Comparison of ENCODE assay signal across 20 cellular contexts in the genomic region with DNA sequence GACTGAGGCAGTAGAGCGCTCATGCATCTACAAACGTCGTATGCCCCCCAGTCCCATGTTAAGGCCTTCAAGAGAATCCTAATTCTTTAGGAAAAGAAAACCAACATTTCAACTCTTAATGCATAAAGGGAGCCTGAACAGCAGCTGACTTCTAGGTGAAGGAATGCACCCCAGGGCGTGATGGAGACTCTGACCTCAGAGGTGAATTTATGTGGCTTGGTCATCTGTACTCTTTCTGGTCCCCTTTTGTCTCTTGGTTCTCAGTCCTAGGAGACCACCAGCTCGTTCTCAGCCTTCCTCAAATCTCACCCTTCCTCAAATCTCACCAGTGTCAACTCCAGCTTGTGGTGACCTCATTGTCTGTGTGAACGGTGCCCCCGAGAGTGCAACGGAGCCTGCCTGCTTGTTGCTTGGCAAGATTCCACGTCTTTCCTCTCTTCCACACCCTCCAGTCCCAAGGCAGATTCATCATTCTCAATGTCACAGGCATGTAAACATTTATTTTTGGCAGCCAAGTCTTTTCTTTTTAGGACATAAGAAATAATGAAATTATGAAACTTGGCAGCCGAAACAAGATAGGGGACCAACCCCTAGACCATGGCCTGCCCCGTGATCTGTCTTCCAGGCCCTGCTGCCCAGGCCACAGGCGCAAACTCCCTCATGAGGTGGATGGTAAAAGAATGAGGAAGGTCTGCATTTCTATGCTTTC.
A peak's percentile ranks its signal among the peaks of the same experiment; 100 is the strongest.
DNase-seq lines count a peak whose midpoint lies in the region; ATAC-seq and TF ChIP-seq lines count a peak whose summit lies in the region.
"Had no signal": no experiment of that assay in that cellular context is flagged by ENCODE, and none has a peak within 500 bp of the region (broad histone marks: within the 10 kb centered on the region; RNA-seq: fewer than 3 reads in every experiment).

No MANE protein-coding gene starts in this region.

- 94% methylated on average over 7 to 12 of the region's 12 CpGs for WGBS in endodermal cell (ENCODE audit: insufficient coverage in 1 of 2, insufficient read length in 1 of 2), 2 experiments
- whole genome bisulfite sequencing in sigmoid colon, 2 donors: 75 to 87% methylated on average over 12 of the region's 12 CpGs

- H3K4me1 Mint-ChIP-seq in endodermal cell (no peaks in the 10 kb centered on the region), HFFc6 (ENCODE audit: low read depth) (no peaks in the 10 kb centered on the region)
- H3K4me1 Mint-ChIP-seq in CD4-positive, alpha-beta T cell (ENCODE audit: low read depth): no peaks in the 10 kb centered on the region

- no peak overlapping the region for H3K4me3 Mint-ChIP-seq in endodermal cell
- H3K4me3 Mint-ChIP-seq in HFFc6: no peak overlapping the region
- H3K4me3 Mint-ChIP-seq in CD4-positive, alpha-beta T cell: no peak overlapping the region

- intact Hi-C loops in sigmoid colon (cut with DNase I): loop anchor here (10.0 kb wide), 1 partner anchor 159 kb away; no protein-coding TSS in a partner anchor
- intact Hi-C loops in CD4-positive, alpha-beta T cell (cut with DNase I, micrococcal nuclease): no loop called here

- no peak for TF ChIP-seq CTCF in RWPE2 (IDR thresholded peaks at IDR 0.05; ENCODE audit: poor library complexity, severe bottlenecking)
- TF ChIP-seq CTCF in endodermal cell (conservative IDR thresholded peaks at IDR 0.05): no peak
- no peak for TF ChIP-seq CTCF in sigmoid colon (IDR thresholded peaks at IDR 0.05)
- no peak for TF ChIP-seq CTCF in HFFc6 (IDR thresholded peaks at IDR 0.05)
- TF ChIP-seq CTCF in CD4-positive, alpha-beta T cell (IDR thresholded peaks at IDR 0.05): no peak

- POLR2A ChIA-PET in CD4-positive, alpha-beta T cell (lab: Charles Lee): no interaction called here

- no peak for TF ChIP-seq POLR2A in sigmoid colon (IDR thresholded peaks at IDR 0.05)

- H3K4me3 ChIP-seq in RWPE2 (ENCODE audit: severe bottlenecking) (no peak overlapping the region), endodermal cell (ENCODE audit: low read length) (no peak overlapping the region), sigmoid colon (no peak overlapping the region)
- H3K4me3 ChIP-seq: BLaER1 treated with 17β-estradiol and CSF1 and Interleukin-3, amounts not matched to agents 10 nM and 100 nM; Peyer's patch had no signal

- DNase-seq in RWPE2 (ENCODE audit: low spot score): peak; percentile 34
- peak; percentile 7 for DNase-seq in endodermal cell
- peak; percentile 9 for DNase-seq in kidney tubule cell (ENCODE audit: low spot score)
- peak; percentile 61 for DNase-seq in sigmoid colon
- no peak for DNase-seq in HFFc6
- no peak for DNase-seq in CD4-positive, alpha-beta T cell
- no peak for DNase-seq in CD1c-positive myeloid dendritic cell (ENCODE audit: extremely low spot score)
- no peak for DNase-seq in kidney glomerular epithelial cell (lab: John Stamatoyannopoulos, UW)
- DNase-seq: DMS79 treated with DMSO at 0.1 percent for 48 hours, H7, KBM-7, NCI-H1105, NCI-H187, NCI-H2107, NCI-H345, NCI-H526, Right ventricle myocardium superior had no signal

- ATAC-seq in RWPE2 (ENCODE audit: low read depth): peak; percentile 41; the same call in 1 of the 3 replicates
- ATAC-seq in CD4-positive, alpha-beta T cell (ENCODE audit: poor library complexity): no peak
- ATAC-seq: HepG2 had no signal

- no peak overlapping the region for H3K27ac Mint-ChIP-seq in endodermal cell
- H3K27ac Mint-ChIP-seq in HFFc6: no peak overlapping the region
- no peak overlapping the region for H3K27ac Mint-ChIP-seq in CD4-positive, alpha-beta T cell

- H3K9me3 Mint-ChIP-seq in endodermal cell: no peaks in the 10 kb centered on the region
- peaks cover 49% of the 10 kb centered on the region for H3K9me3 Mint-ChIP-seq in HFFc6
- peaks cover 13% of the 10 kb centered on the region for H3K9me3 Mint-ChIP-seq in CD4-positive, alpha-beta T cell

- no peak overlapping the region for H3K9ac ChIP-seq in endodermal cell (ENCODE audit: extremely low read depth, low read length, poor library complexity, severe bottlenecking)
- H3K9ac ChIP-seq: BLaER1 treated with 17β-estradiol and CSF1 and Interleukin-3, amounts not matched to agents 10 nM and 100 nM had no signal

- H3K9me3 ChIP-seq in RWPE2 (ENCODE audit: severe bottlenecking) (peaks cover 16% of the 10 kb centered on the region), endodermal cell (ENCODE audit: control insufficient read depth, low read length) (peaks cover 14% of the 10 kb centered on the region), sigmoid colon (peaks cover 4 to 16% (median 10%) of the 10 kb centered on the region in 4 donors)
- H3K9me3 ChIP-seq in CD4-positive, alpha-beta T cell (ENCODE audit: control insufficient read depth, low read length): peaks cover 35% of the 10 kb centered on the region

- H3K27me3 Mint-ChIP-seq in endodermal cell (ENCODE audit: insufficient read depth) (no peaks in the 10 kb centered on the region), HFFc6 (ENCODE audit: insufficient read depth) (no peaks in the 10 kb centered on the region; the same call in 1 of the 2 replicates)
- H3K27me3 Mint-ChIP-seq in CD4-positive, alpha-beta T cell: no peaks in the 10 kb centered on the region

- peaks cover 2% of the 10 kb centered on the region for H3K27me3 ChIP-seq in RWPE2 (ENCODE audit: insufficient read depth, poor library complexity, severe bottlenecking)
- H3K27me3 ChIP-seq in endodermal cell (ENCODE audit: control insufficient read depth, insufficient read depth, low read length, poor library complexity, severe bottlenecking): no peaks in the 10 kb centered on the region
- H3K27me3 ChIP-seq in sigmoid colon: no peaks in the 10 kb centered on the region
- no peaks in the 10 kb centered on the region for H3K27me3 ChIP-seq in CD4-positive, alpha-beta T cell (ENCODE audit: control insufficient read depth, insufficient read depth, low read length)
- H3K27me3 ChIP-seq: BLaER1 treated with 17β-estradiol and CSF1 and Interleukin-3, amounts not matched to agents 10 nM and 100 nM; Peyer's patch had no signal

- H3K4me1 ChIP-seq in RWPE2 (ENCODE audit: insufficient read depth, poor library complexity, severe bottlenecking) (no peaks in the 10 kb centered on the region), endodermal cell (ENCODE audit: control insufficient read depth, insufficient read depth, low read length) (no peaks in the 10 kb centered on the region), sigmoid colon (peaks cover 0 to 35% (median 27%) of the 10 kb centered on the region in 4 donors)
- H3K4me1 ChIP-seq: Peyer's patch had no signal

- H3K36me3 ChIP-seq in RWPE2 (ENCODE audit: low read depth) (no peaks in the 10 kb centered on the region), endodermal cell (ENCODE audit: control insufficient read depth, insufficient read depth, low read length) (no peaks in the 10 kb centered on the region), sigmoid colon (no peaks in the 10 kb centered on the region)
- H3K36me3 ChIP-seq: BLaER1 treated with 17β-estradiol and CSF1 and Interleukin-3, amounts not matched to agents 10 nM and 100 nM; Peyer's patch had no signal

- H3K36me3 Mint-ChIP-seq in endodermal cell (ENCODE audit: low read depth): no peaks in the 10 kb centered on the region
- no peaks in the 10 kb centered on the region; the same call in 1 of the 2 replicates for H3K36me3 Mint-ChIP-seq in HFFc6 (ENCODE audit: low read depth)
- peaks cover 12% of the 10 kb centered on the region for H3K36me3 Mint-ChIP-seq in CD4-positive, alpha-beta T cell (ENCODE audit: low read depth)

- no peak for TF ChIP-seq EP300 in sigmoid colon (IDR thresholded peaks at IDR 0.05)

- H3K27ac ChIP-seq in RWPE2 (ENCODE audit: poor library complexity, severe bottlenecking) (no peak overlapping the region), endodermal cell (ENCODE audit: low read depth, low read length) (no peak overlapping the region), sigmoid colon (peak overlapping the region; percentile 45 to 78 (median 70))
- no peak overlapping the region for H3K27ac ChIP-seq in CD4-positive, alpha-beta T cell (ENCODE audit: low read depth, low read length)
- H3K27ac ChIP-seq: BLaER1 treated with 17β-estradiol and CSF1 and Interleukin-3, amounts not matched to agents 10 nM and 100 nM had no signal

- CTCF ChIA-PET in CD4-positive, alpha-beta T cell (lab: Charles Lee): no interaction called here

Comparison
In these comparisons a context has a peak if more than half of its experiments do, and no peak if none do; other contexts are left out.
1. DNase-seq: peak in RWPE2 (single experiment), endodermal cell (single experiment), kidney tubule cell (single experiment) and sigmoid colon (single experiment); none in HFFc6 (single experiment), CD4-positive, alpha-beta T cell (0 of 10), CD1c-positive myeloid dendritic cell (single experiment) and kidney glomerular epithelial cell (single experiment).
2. H3K27ac ChIP-seq: peak in sigmoid colon (4 of 4); none in RWPE2 (single experiment), endodermal cell (single experiment) and CD4-positive, alpha-beta T cell (single experiment).